27 cellular contexts compared by ENCODE assay signal in genomic region chr1:243523766-243524165, GRCh38.
"Had no signal": no experiment of that assay in that cellular context is flagged by ENCODE, and none has a peak within 500 bp of the region (broad histone marks: within the 10 kb centered on the region; RNA-seq: fewer than 3 reads in every experiment).

No MANE protein-coding gene starts in this region.

- H3K9me3 ChIP-seq: prostate gland, sigmoid colon, thyroid gland, upper lobe of right lung had no signal

- ATAC-seq: activated T-helper 17 cell treated with anti-CD3 and anti-CD28 coated beads, Interleukin-2, amount 50 U/mL, for 72 hours; stimulated activated memory B cell treated with anti-CD40 and anti-IgM and Interleukin-4, amounts not matched to agents 10 μg/mL and 1 μg/mL and 100 μg/mL, for 72 hours; stimulated activated naive CD8-positive, alpha-beta T cell treated with anti-CD3 and anti-CD28 coated beads, Interleukin-15, amount 100 ng/mL, for 72 hours; upper lobe of right lung had no signal

- H3K9me3 Mint-ChIP-seq: activated CD4-positive, alpha-beta T cell treated with anti-CD3 and anti-CD28 coated beads, Interleukin-2, amount 10 ng/mL, durations not matched to agents 24 days and 14 days; activated T-helper 17 cell treated with anti-CD3 and anti-CD28 coated beads, Interleukin-2, amount 50 U/mL, for 72 hours had no signal

- FAIRE-seq: frontal cortex, small intestine had no signal

- H3K4me1 ChIP-seq: prostate gland, upper lobe of right lung had no signal

- H3K27me3 ChIP-seq: sigmoid colon, thyroid gland, upper lobe of right lung had no signal

- H3K27ac Mint-ChIP-seq: activated CD4-positive, alpha-beta memory T cell treated with anti-CD3 and anti-CD28 coated beads for 36 hours; activated CD4-positive, alpha-beta T cell treated with anti-CD3 and anti-CD28 coated beads, Interleukin-2, amount 10 ng/mL, durations not matched to agents 24 days and 14 days; activated T-cell treated with anti-CD3 and anti-CD28 coated beads, Interleukin-2, amount 50 U/mL, for 24 hours; activated T-helper 17 cell treated with anti-CD3 and anti-CD28 coated beads, Interleukin-2, amount 50 U/mL, for 72 hours; mesothelial cell of epicardium; stimulated activated memory B cell treated with anti-CD40 and anti-IgM and Interleukin-4, amounts not matched to agents 10 μg/mL and 1 μg/mL and 100 μg/mL, for 72 hours; T-helper 1 cell treated with Interleukin-12 subunit alpha and Interleukin-12 subunit beta and Interleukin-4 antibody, amounts not matched to agents 30 μg/mL and 1 μg/mL, for 36 hours had no signal

- H3K27me3 Mint-ChIP-seq: activated CD4-positive, alpha-beta memory T cell treated with anti-CD3 and anti-CD28 coated beads for 36 hours; activated CD4-positive, alpha-beta T cell treated with anti-CD3 and anti-CD28 coated beads, Interleukin-2, amount 10 ng/mL, durations not matched to agents 24 days and 14 days; activated T-cell treated with anti-CD3 and anti-CD28 coated beads, Interleukin-2, amount 50 U/mL, for 24 hours; activated T-helper 17 cell treated with anti-CD3 and anti-CD28 coated beads, Interleukin-2, amount 50 U/mL, for 72 hours; naive B cell; stimulated activated memory B cell treated with anti-CD40 and anti-IgM and Interleukin-4, amounts not matched to agents 10 μg/mL and 1 μg/mL and 100 μg/mL, for 72 hours; stimulated activated naive CD8-positive, alpha-beta T cell treated with anti-CD3 and anti-CD28 coated beads, Interleukin-15, amount 100 ng/mL, for 72 hours had no signal

- H3K36me3 ChIP-seq: prostate gland, sigmoid colon, thyroid gland had no signal

- DNase-seq: activated CD4-positive, alpha-beta memory T cell treated with anti-CD3 and anti-CD28 coated beads for 36 hours; activated CD4-positive, alpha-beta T cell treated with anti-CD3 and anti-CD28 coated beads, Interleukin-2, amount 10 ng/mL, durations not matched to agents 24 days and 14 days; activated CD4-positive, CD25-positive, alpha-beta regulatory T cell treated with anti-CD3 and anti-CD28 coated beads, Interleukin-2, amount 50 U/mL, for 72 hours; activated CD8-positive, alpha-beta memory T cell treated with anti-CD3 and anti-CD28 coated beads, Interleukin-2, amount 50 U/mL, for 48 hours; activated gamma-delta T cell treated with Interleukin-2 at 50 U/mL for 16 hours; activated naive CD4-positive, alpha-beta T cell treated with anti-CD3 and anti-CD28 coated beads, Interleukin-2, amount 50 U/mL, for 16 hours; activated T-cell treated with anti-CD3 and anti-CD28 coated beads, Interleukin-2, amount 50 U/mL, for 24 hours; amniotic stem cell; caudate nucleus; naive B cell; retina; sigmoid colon; small intestine; stimulated activated CD4-positive, alpha-beta T cell treated with anti-CD3 and anti-CD28 coated beads, Interleukin-4, amount 100 ng/mL, for 4 hours; stimulated activated CD8-positive, alpha-beta memory T cell treated with anti-CD3 and anti-CD28 coated beads, Interleukin-4, amount 100 ng/mL, for 48 hours; stimulated activated naive CD8-positive, alpha-beta T cell treated with anti-CD3 and anti-CD28 coated beads, Interleukin-15, amount 100 ng/mL, for 72 hours; substantia nigra; T-helper 9 cell; thyroid gland; upper lobe of right lung had no signal

- H3K4me3 ChIP-seq: prostate gland, sigmoid colon, thyroid gland, upper lobe of right lung had no signal

- H3K4me3 Mint-ChIP-seq: activated CD4-positive, alpha-beta memory T cell treated with anti-CD3 and anti-CD28 coated beads for 36 hours; activated CD4-positive, alpha-beta T cell treated with anti-CD3 and anti-CD28 coated beads, Interleukin-2, amount 10 ng/mL, durations not matched to agents 24 days and 14 days; activated T-cell treated with anti-CD3 and anti-CD28 coated beads, Interleukin-2, amount 50 U/mL, for 24 hours; activated T-helper 17 cell treated with anti-CD3 and anti-CD28 coated beads, Interleukin-2, amount 50 U/mL, for 72 hours; mesothelial cell of epicardium; naive B cell; stimulated activated memory B cell treated with anti-CD40 and anti-IgM and Interleukin-4, amounts not matched to agents 10 μg/mL and 1 μg/mL and 100 μg/mL, for 72 hours; stimulated activated naive CD8-positive, alpha-beta T cell treated with anti-CD3 and anti-CD28 coated beads, Interleukin-15, amount 100 ng/mL, for 72 hours; T-helper 1 cell treated with Interleukin-12 subunit alpha and Interleukin-12 subunit beta and Interleukin-4 antibody, amounts not matched to agents 30 μg/mL and 1 μg/mL, for 36 hours had no signal

- H3K4me1 Mint-ChIP-seq: stimulated activated memory B cell treated with anti-CD40 and anti-IgM and Interleukin-4, amounts not matched to agents 10 μg/mL and 1 μg/mL and 100 μg/mL, for 72 hours had no signal

- H3K27ac ChIP-seq: epithelial cell of prostate, prostate gland, sigmoid colon, upper lobe of right lung had no signal
